36 cellular contexts compared by ENCODE assay signal in genomic region chr9:95645579-95645978, GRCh38.
"Had no signal": no experiment of that assay in that cellular context is flagged by ENCODE, and none has a peak within 500 bp of the region (broad histone marks: within the 10 kb centered on the region; RNA-seq: fewer than 3 reads in every experiment).

No MANE protein-coding gene starts in this region.

- H3K27ac ChIP-seq: adrenal gland, body of pancreas, brain microvascular endothelial cell, breast epithelium, VCaP had no signal

- ATAC-seq: activated CD4-positive, alpha-beta T cell treated with anti-CD3 and anti-CD28 coated beads for 36 hours; activated CD4-positive, CD25-positive, alpha-beta regulatory T cell treated with anti-CD3 and anti-CD28 coated beads, Interleukin-2, amount 50 U/mL, for 24 hours; activated CD8-positive, alpha-beta T cell treated with anti-CD3 and anti-CD28 coated beads for 36 hours; activated T-cell treated with anti-CD3 and anti-CD28 coated beads, Interleukin-2, amount 50 U/mL, for 4 hours; activated T-cell treated with anti-CD3 and anti-CD28 coated beads, Interleukin-2, amount 50 U/mL, for 72 hours; activated T-helper 17 cell treated with anti-CD3 and anti-CD28 coated beads, Interleukin-2, amount 50 U/mL, for 72 hours; body of pancreas had no signal

- H3K9me3 Mint-ChIP-seq: activated CD4-positive, alpha-beta memory T cell treated with anti-CD3 and anti-CD28 coated beads for 36 hours; activated CD8-positive, alpha-beta T cell treated with anti-CD3 and anti-CD28 coated beads for 36 hours; activated naive CD4-positive, alpha-beta T cell treated with anti-CD3 and anti-CD28 coated beads, Interleukin-2, amount 10 ng/mL, durations not matched to agents 7 days and 5 days; activated naive CD4-positive, alpha-beta T cell treated with anti-CD3 and anti-CD28 coated beads, Interleukin-2, amount 50 U/mL, for 24 hours; activated T-cell treated with anti-CD3 and anti-CD28 coated beads, Interleukin-2, amount 50 U/mL, for 4 hours; activated T-cell treated with anti-CD3 and anti-CD28 coated beads, Interleukin-2, amount 50 U/mL, for 72 hours; activated T-helper 17 cell treated with anti-CD3 and anti-CD28 coated beads, Interleukin-2, amount 50 U/mL, for 72 hours; T-helper 1 cell treated with Interleukin-12 subunit alpha and Interleukin-12 subunit beta and Interleukin-4 antibody, amounts not matched to agents 30 μg/mL and 1 μg/mL, for 36 hours had no signal

- H3K36me3 ChIP-seq: adrenal gland, brain microvascular endothelial cell, breast epithelium had no signal

- DNase-seq: activated B cell treated with CpG ODN at 0.5 μM for 24 hours; activated CD4-positive, alpha-beta memory T cell treated with anti-CD3 and anti-CD28 coated beads for 36 hours; activated CD4-positive, alpha-beta T cell treated with anti-CD3 and anti-CD28 coated beads for 1 hour; activated CD4-positive, alpha-beta T cell treated with anti-CD3 and anti-CD28 coated beads for 36 hours; activated CD4-positive, alpha-beta T cell treated with anti-CD3 and anti-CD28 coated beads for 48 hours; activated CD4-positive, alpha-beta T cell treated with anti-CD3 and anti-CD28 coated beads, Interleukin-2, amount 50 U/mL, for 1 hour; activated CD4-positive, alpha-beta T cell treated with anti-CD3 and anti-CD28 coated beads, Interleukin-2, amount 50 U/mL, for 4 hours; activated CD8-positive, alpha-beta memory T cell treated with anti-CD3 and anti-CD28 coated beads, Interleukin-2, amount 50 U/mL, for 4 hours; activated CD8-positive, alpha-beta T cell treated with anti-CD3 and anti-CD28 coated beads for 36 hours; activated effector memory CD4-positive, alpha-beta T cell treated with Interleukin-2 at 50 U/mL for 16 hours; activated gamma-delta T cell; activated naive CD4-positive, alpha-beta T cell treated with anti-CD3 and anti-CD28 coated beads, Interleukin-2, amount 10 ng/mL, durations not matched to agents 7 days and 5 days; activated naive CD4-positive, alpha-beta T cell treated with Interleukin-2 at 50 U/mL for 16 hours; activated T-cell treated with anti-CD3 and anti-CD28 coated beads for 4 hours; activated T-cell treated with anti-CD3 and anti-CD28 coated beads, Interleukin-2, amount 50 U/mL, for 1 hour; activated T-cell treated with anti-CD3 and anti-CD28 coated beads, Interleukin-2, amount 50 U/mL, for 4 hours; activated T-cell treated with anti-CD3 and anti-CD28 coated beads, Interleukin-2, amount 50 U/mL, for 72 hours; adrenal gland; amniotic stem cell; aorta; central memory CD4-positive, alpha-beta T cell; T-helper 2 cell; T-helper 9 cell had no signal

- H3K4me1 Mint-ChIP-seq: activated B cell treated with CpG ODN at 0.5 μM for 24 hours; activated CD4-positive, alpha-beta T cell treated with anti-CD3 and anti-CD28 coated beads for 36 hours; activated naive CD4-positive, alpha-beta T cell treated with anti-CD3 and anti-CD28 coated beads, Interleukin-2, amount 10 ng/mL, durations not matched to agents 7 days and 5 days; activated naive CD4-positive, alpha-beta T cell treated with anti-CD3 and anti-CD28 coated beads, Interleukin-2, amount 50 U/mL, for 24 hours; activated T-helper 17 cell treated with anti-CD3 and anti-CD28 coated beads, Interleukin-2, amount 50 U/mL, for 72 hours had no signal

- H3K36me3 Mint-ChIP-seq: activated CD4-positive, alpha-beta memory T cell treated with anti-CD3 and anti-CD28 coated beads for 36 hours; activated naive CD4-positive, alpha-beta T cell treated with anti-CD3 and anti-CD28 coated beads, Interleukin-2, amount 10 ng/mL, durations not matched to agents 7 days and 5 days; activated naive CD4-positive, alpha-beta T cell treated with anti-CD3 and anti-CD28 coated beads, Interleukin-2, amount 50 U/mL, for 24 hours; activated naive CD8-positive, alpha-beta T cell had no signal

- H3K4me3 ChIP-seq: adrenal gland, body of pancreas, breast epithelium had no signal

- H3K27me3 ChIP-seq: adrenal gland, body of pancreas, brain microvascular endothelial cell, breast epithelium had no signal

- H3K27ac Mint-ChIP-seq: activated B cell treated with CpG ODN at 0.5 μM for 24 hours; activated CD4-positive, alpha-beta memory T cell treated with anti-CD3 and anti-CD28 coated beads for 36 hours; activated CD4-positive, alpha-beta T cell treated with anti-CD3 and anti-CD28 coated beads for 36 hours; activated CD8-positive, alpha-beta T cell treated with anti-CD3 and anti-CD28 coated beads for 36 hours; activated naive CD4-positive, alpha-beta T cell treated with anti-CD3 and anti-CD28 coated beads, Interleukin-2, amount 10 ng/mL, durations not matched to agents 7 days and 5 days; activated naive CD4-positive, alpha-beta T cell treated with anti-CD3 and anti-CD28 coated beads, Interleukin-2, amount 50 U/mL, for 24 hours; activated naive CD8-positive, alpha-beta T cell; activated T-cell treated with anti-CD3 and anti-CD28 coated beads, Interleukin-2, amount 50 U/mL, for 72 hours; activated T-helper 1 cell treated with anti-CD3 and anti-CD28 coated beads, Interleukin-12 subunit alpha, Interleukin-12 subunit beta, Interleukin-2, Interleukin-4 antibody, amounts not matched to agents 30 ng/mL and 10 ng/mL and 1 ng/mL, durations not matched to agents 14 hours and 24 hours and 36 hours; activated T-helper 17 cell treated with anti-CD3 and anti-CD28 coated beads, Interleukin-2, amount 50 U/mL, for 72 hours; T-helper 1 cell treated with Interleukin-12 subunit alpha and Interleukin-12 subunit beta and Interleukin-4 antibody, amounts not matched to agents 30 μg/mL and 1 μg/mL, for 36 hours; T-helper 2 cell treated with Interferon-gamma antibody and Interleukin-4, amounts not matched to agents 5 μg/mL and 100 μg/mL, for 36 hours had no signal

- H3K4me3 Mint-ChIP-seq: activated B cell treated with CpG ODN at 0.5 μM for 24 hours; activated CD4-positive, alpha-beta memory T cell treated with anti-CD3 and anti-CD28 coated beads for 36 hours; activated CD4-positive, alpha-beta T cell treated with anti-CD3 and anti-CD28 coated beads for 36 hours; activated CD8-positive, alpha-beta T cell treated with anti-CD3 and anti-CD28 coated beads for 36 hours; activated naive CD4-positive, alpha-beta T cell treated with anti-CD3 and anti-CD28 coated beads, Interleukin-2, amount 10 ng/mL, durations not matched to agents 7 days and 5 days; activated naive CD4-positive, alpha-beta T cell treated with anti-CD3 and anti-CD28 coated beads, Interleukin-2, amount 50 U/mL, for 24 hours; activated naive CD8-positive, alpha-beta T cell; activated T-cell treated with anti-CD3 and anti-CD28 coated beads, Interleukin-2, amount 50 U/mL, for 4 hours; activated T-cell treated with anti-CD3 and anti-CD28 coated beads, Interleukin-2, amount 50 U/mL, for 72 hours; activated T-helper 1 cell treated with anti-CD3 and anti-CD28 coated beads, Interleukin-12 subunit alpha, Interleukin-12 subunit beta, Interleukin-2, Interleukin-4 antibody, amounts not matched to agents 30 ng/mL and 10 ng/mL and 1 ng/mL, durations not matched to agents 14 hours and 24 hours and 36 hours; activated T-helper 17 cell treated with anti-CD3 and anti-CD28 coated beads, Interleukin-2, amount 50 U/mL, for 72 hours; T-helper 1 cell treated with Interleukin-12 subunit alpha and Interleukin-12 subunit beta and Interleukin-4 antibody, amounts not matched to agents 30 μg/mL and 1 μg/mL, for 36 hours; T-helper 2 cell treated with Interferon-gamma antibody and Interleukin-4, amounts not matched to agents 5 μg/mL and 100 μg/mL, for 36 hours had no signal

- H3K4me1 ChIP-seq: adrenal gland, body of pancreas, breast epithelium had no signal

- H3K9me3 ChIP-seq: adrenal gland, body of pancreas, breast epithelium had no signal

- H3K27me3 Mint-ChIP-seq: activated B cell treated with CpG ODN at 0.5 μM for 24 hours; activated CD4-positive, alpha-beta memory T cell treated with anti-CD3 and anti-CD28 coated beads for 36 hours; activated CD4-positive, alpha-beta T cell treated with anti-CD3 and anti-CD28 coated beads for 36 hours; activated CD8-positive, alpha-beta T cell treated with anti-CD3 and anti-CD28 coated beads for 36 hours; activated naive CD4-positive, alpha-beta T cell treated with anti-CD3 and anti-CD28 coated beads, Interleukin-2, amount 50 U/mL, for 24 hours; activated naive CD8-positive, alpha-beta T cell; activated T-helper 17 cell treated with anti-CD3 and anti-CD28 coated beads, Interleukin-2, amount 50 U/mL, for 72 hours had no signal

- FAIRE-seq: colon, TTC549 had no signal
